Comparison of ENCODE assay signal across 11 cellular contexts in genomic region chr22:46213052-46213451, GRCh38. TPM values are rescaled to one million over a fixed set of nuclear protein-coding genes. Genes with fewer than 3 reads are reported as not detected.
"Had no signal": no experiment of that assay in that cellular context is flagged by ENCODE, and none has a peak within 500 bp of the region (broad histone marks: within the 10 kb centered on the region; RNA-seq: fewer than 3 reads in every experiment).

No MANE protein-coding gene starts in this region.

- H3K27ac Mint-ChIP-seq: activated naive CD4-positive, alpha-beta T cell treated with anti-CD3 and anti-CD28 coated beads, Interleukin-2, amount 10 ng/mL, durations not matched to agents 7 days and 5 days; mesothelial cell of epicardium; stimulated activated memory B cell treated with anti-CD40 and anti-IgM and Interleukin-4, amounts not matched to agents 10 μg/mL and 1 μg/mL and 100 μg/mL, for 72 hours had no signal

- DNase-seq: activated CD4-positive, alpha-beta T cell treated with anti-CD3 and anti-CD28 coated beads for 1 hour; activated naive CD4-positive, alpha-beta T cell treated with anti-CD3 and anti-CD28 coated beads, Interleukin-2, amount 10 ng/mL, durations not matched to agents 7 days and 5 days; amniotic stem cell; caudate nucleus; left colon had no signal

- ATAC-seq: esophagus mucosa; left colon; sciatic nerve; stimulated activated memory B cell treated with anti-CD40 and anti-IgM and Interleukin-4, amounts not matched to agents 10 μg/mL and 1 μg/mL and 100 μg/mL, for 72 hours had no signal

- H3K27me3 Mint-ChIP-seq: activated naive CD4-positive, alpha-beta T cell treated with anti-CD3 and anti-CD28 coated beads, Interleukin-2, amount 10 ng/mL, durations not matched to agents 7 days and 5 days; stimulated activated memory B cell treated with anti-CD40 and anti-IgM and Interleukin-4, amounts not matched to agents 10 μg/mL and 1 μg/mL and 100 μg/mL, for 72 hours had no signal

- H3K4me1 Mint-ChIP-seq: activated naive CD4-positive, alpha-beta T cell treated with anti-CD3 and anti-CD28 coated beads, Interleukin-2, amount 10 ng/mL, durations not matched to agents 7 days and 5 days; mesothelial cell of epicardium; neural crest cell had no signal

- H3K4me3 Mint-ChIP-seq: activated naive CD4-positive, alpha-beta T cell treated with anti-CD3 and anti-CD28 coated beads, Interleukin-2, amount 10 ng/mL, durations not matched to agents 7 days and 5 days; mesothelial cell of epicardium; neural crest cell; stimulated activated memory B cell treated with anti-CD40 and anti-IgM and Interleukin-4, amounts not matched to agents 10 μg/mL and 1 μg/mL and 100 μg/mL, for 72 hours had no signal

RNA-seq across cellular contexts. Expression of gene PKDREJ, which starts 50.1 kb away (rescaled TPM):
- total RNA-seq: osteoblast had no signal
